23 cellular contexts compared by ENCODE assay signal in genomic region chr1:5941671-5942070, GRCh38.
"Had no signal": no experiment of that assay in that cellular context is flagged by ENCODE, and none has a peak within 500 bp of the region (broad histone marks: within the 10 kb centered on the region; RNA-seq: fewer than 3 reads in every experiment).

No MANE protein-coding gene starts in this region.

- H3K27me3 ChIP-seq: foreskin keratinocyte, hepatocyte, neutrophil, sigmoid colon, thyroid gland, upper lobe of left lung had no signal

- DNase-seq: cerebellar nuclear complex; effector CD4-positive, alpha-beta T cell; endodermal cell; erythroblast; foreskin keratinocyte; left colon; left ventricle myocardium superior; mesenchymal stem cell; naive B cell; nephron progenitor cell; posterior cingulate gyrus; sigmoid colon; stimulated activated CD4-positive, alpha-beta T cell treated with anti-CD3 and anti-CD28 coated beads, Interleukin-2, amount 100 ng/mL, for 24 hours; stimulated activated CD4-positive, alpha-beta T cell treated with anti-CD3 and anti-CD28 coated beads, Interleukin-4, amount 100 ng/mL, for 4 hours; stimulated activated naive B cell treated with anti-CD40 and anti-IgM and Interleukin-4, amounts not matched to agents 10 μg/mL and 1 μg/mL and 100 μg/mL, for 72 hours; stimulated activated naive CD8-positive, alpha-beta T cell treated with anti-CD3 and anti-CD28 coated beads, Interleukin-15, amount 100 ng/mL, for 72 hours; substantia nigra; thyroid gland; upper lobe of left lung had no signal

- H3K4me1 Mint-ChIP-seq: endodermal cell; stimulated activated naive B cell treated with anti-CD40 and anti-IgM and Interleukin-4, amounts not matched to agents 10 μg/mL and 1 μg/mL and 100 μg/mL, for 72 hours had no signal

- H3K4me1 ChIP-seq: sigmoid colon, thyroid gland, upper lobe of left lung had no signal

- H3K4me3 Mint-ChIP-seq: endodermal cell; naive B cell; nephron progenitor cell; stimulated activated naive B cell treated with anti-CD40 and anti-IgM and Interleukin-4, amounts not matched to agents 10 μg/mL and 1 μg/mL and 100 μg/mL, for 72 hours; stimulated activated naive CD8-positive, alpha-beta T cell treated with anti-CD3 and anti-CD28 coated beads, Interleukin-15, amount 100 ng/mL, for 72 hours had no signal

- H3K27ac Mint-ChIP-seq: endodermal cell; nephron progenitor cell; stimulated activated naive B cell treated with anti-CD40 and anti-IgM and Interleukin-4, amounts not matched to agents 10 μg/mL and 1 μg/mL and 100 μg/mL, for 72 hours had no signal

- H3K27me3 Mint-ChIP-seq: naive B cell; stimulated activated naive B cell treated with anti-CD40 and anti-IgM and Interleukin-4, amounts not matched to agents 10 μg/mL and 1 μg/mL and 100 μg/mL, for 72 hours; stimulated activated naive CD8-positive, alpha-beta T cell treated with anti-CD3 and anti-CD28 coated beads, Interleukin-15, amount 100 ng/mL, for 72 hours had no signal

- H2AFZ ChIP-seq: hepatocyte had no signal

- H3K27ac ChIP-seq: foreskin keratinocyte, hepatocyte, neutrophil, sigmoid colon, thyroid gland, upper lobe of left lung had no signal

- H3K9me3 Mint-ChIP-seq: stimulated activated naive B cell treated with anti-CD40 and anti-IgM and Interleukin-4, amounts not matched to agents 10 μg/mL and 1 μg/mL and 100 μg/mL, for 72 hours; stimulated activated naive CD8-positive, alpha-beta T cell treated with anti-CD3 and anti-CD28 coated beads, Interleukin-15, amount 100 ng/mL, for 72 hours had no signal

- H3K9me3 ChIP-seq: neutrophil, sigmoid colon, thyroid gland, upper lobe of left lung had no signal

- ATAC-seq: foreskin keratinocyte; left colon; left ventricle myocardium superior; stimulated activated naive B cell treated with anti-CD40 and anti-IgM and Interleukin-4, amounts not matched to agents 10 μg/mL and 1 μg/mL and 100 μg/mL, for 72 hours; stimulated activated naive CD8-positive, alpha-beta T cell treated with anti-CD3 and anti-CD28 coated beads, Interleukin-15, amount 100 ng/mL, for 72 hours had no signal

- H3K4me3 ChIP-seq: hepatocyte, lung, sigmoid colon, skin epidermis, thyroid gland, upper lobe of left lung had no signal

- H3K4me2 ChIP-seq: hepatocyte had no signal
